28 cellular contexts compared by ENCODE assay signal in genomic region chr7:129597672-129598071, GRCh38.
"Had no signal": no experiment of that assay in that cellular context is flagged by ENCODE, and none has a peak within 500 bp of the region (broad histone marks: within the 10 kb centered on the region; RNA-seq: fewer than 3 reads in every experiment).

No MANE protein-coding gene starts in this region.

- DNase-seq: colonic mucosa; cortex of kidney; dermis blood vessel endothelial cell; dorsolateral prefrontal cortex; effector CD4-positive, alpha-beta T cell; effector CD8-positive, alpha-beta T cell; effector memory CD4-positive, alpha-beta T cell; effector memory CD8-positive, alpha-beta T cell; endodermal cell; erythroblast; esophagus squamous epithelium; foreskin fibroblast; foreskin keratinocyte; foreskin melanocyte; gastrocnemius medialis; glutamatergic neuron; head of caudate nucleus; heart left ventricle; heart right ventricle had no signal

- H3K4me1 ChIP-seq: colonic mucosa, esophagus muscularis mucosa, esophagus squamous epithelium, gastrocnemius medialis, gastroesophageal sphincter, heart left ventricle, heart right ventricle had no signal

- H3K4me3 ChIP-seq: colonic mucosa, coronary artery, dorsolateral prefrontal cortex, esophagus muscularis mucosa, esophagus squamous epithelium, gastrocnemius medialis, gastroesophageal sphincter, heart left ventricle, heart right ventricle had no signal

- H3K27me3 ChIP-seq: colonic mucosa, dorsolateral prefrontal cortex, esophagus squamous epithelium, foreskin keratinocyte, gastrocnemius medialis, heart left ventricle had no signal

- H3K36me3 ChIP-seq: colonic mucosa, esophagus muscularis mucosa, esophagus squamous epithelium, gastrocnemius medialis, gastroesophageal sphincter, heart left ventricle, heart right ventricle had no signal

- FAIRE-seq: colon, endometrium, endothelial cell of umbilical vein, frontal cortex had no signal

- H3K9me3 ChIP-seq: colonic mucosa, esophagus muscularis mucosa, esophagus squamous epithelium, gastrocnemius medialis, gastroesophageal sphincter, heart left ventricle, heart right ventricle had no signal

- H3K27ac ChIP-seq: colonic mucosa, coronary artery, dorsolateral prefrontal cortex, epithelial cell of prostate, esophagus muscularis mucosa, esophagus squamous epithelium, foreskin keratinocyte, gastrocnemius medialis, gastroesophageal sphincter, heart left ventricle, heart right ventricle had no signal

- ATAC-seq: effector memory CD8-positive, alpha-beta T cell; esophagus mucosa; foreskin keratinocyte; gastrocnemius medialis; gastroesophageal sphincter; heart left ventricle; heart right ventricle had no signal
